Comparison of ENCODE assay signal across 33 cellular contexts in genomic region chr19:40927567-40927966, GRCh38. TPM values are rescaled to one million over a fixed set of nuclear protein-coding genes. Genes with fewer than 3 reads are reported as not detected.
"Had no signal": no experiment of that assay in that cellular context is flagged by ENCODE, and none has a peak within 500 bp of the region (broad histone marks: within the 10 kb centered on the region; RNA-seq: fewer than 3 reads in every experiment).

No MANE protein-coding gene starts in this region.

- H3K27ac ChIP-seq: ascending aorta, cardiac muscle cell, VCaP had no signal

- H3K36me3 ChIP-seq: ascending aorta, cardiac muscle cell had no signal

- H3K27me3 ChIP-seq: ascending aorta, cardiac muscle cell had no signal

- H3K4me3 ChIP-seq: ascending aorta, cardiac muscle cell had no signal

- H3K9me3 ChIP-seq: ascending aorta had no signal

- ATAC-seq: activated CD4-positive, alpha-beta T cell treated with anti-CD3 and anti-CD28 coated beads for 36 hours; activated CD4-positive, CD25-positive, alpha-beta regulatory T cell treated with anti-CD3 and anti-CD28 coated beads, Interleukin-2, amount 50 U/mL, for 24 hours; activated CD8-positive, alpha-beta memory T cell treated with anti-CD3 and anti-CD28 coated beads, Interleukin-2, amount 10 ng/mL, durations not matched to agents 7 days and 5 days; activated CD8-positive, alpha-beta T cell treated with anti-CD3 and anti-CD28 coated beads, Interleukin-2, amount 10 ng/mL, durations not matched to agents 7 days and 5 days; activated naive CD8-positive, alpha-beta T cell treated with anti-CD3 and anti-CD28 coated beads, Interleukin-2, amount 50 U/mL, for 24 hours had no signal

- DNase-seq: activated B cell treated with CpG ODN at 0.5 μM for 24 hours; activated CD4-positive, alpha-beta memory T cell treated with anti-CD3 and anti-CD28 coated beads, Interleukin-2, amount 10 ng/mL, durations not matched to agents 7 days and 5 days; activated CD4-positive, alpha-beta T cell treated with anti-CD3 and anti-CD28 coated beads for 1 hour; activated CD4-positive, alpha-beta T cell treated with anti-CD3 and anti-CD28 coated beads for 36 hours; activated CD4-positive, alpha-beta T cell treated with anti-CD3 and anti-CD28 coated beads for 48 hours; activated CD4-positive, alpha-beta T cell treated with anti-CD3 and anti-CD28 coated beads, Interleukin-2, amount 10 ng/mL, durations not matched to agents 7 days and 5 days; activated CD4-positive, alpha-beta T cell treated with anti-CD3 and anti-CD28 coated beads, Interleukin-2, amount 50 U/mL, for 48 hours; activated CD8-positive, alpha-beta memory T cell treated with anti-CD3 and anti-CD28 coated beads for 24 hours; activated CD8-positive, alpha-beta memory T cell treated with anti-CD3 and anti-CD28 coated beads, Interleukin-2, amount 10 ng/mL, durations not matched to agents 7 days and 5 days; activated CD8-positive, alpha-beta memory T cell treated with anti-CD3 and anti-CD28 coated beads, Interleukin-2, amount 50 U/mL, for 48 hours; activated CD8-positive, alpha-beta T cell treated with anti-CD3 and anti-CD28 coated beads, Interleukin-2, amount 10 ng/mL, durations not matched to agents 7 days and 5 days; activated effector memory CD4-positive, alpha-beta T cell treated with Interleukin-2 at 50 U/mL for 16 hours; activated gamma-delta T cell; activated naive CD4-positive, alpha-beta T cell treated with anti-CD3 and anti-CD28 coated beads, Interleukin-2, amount 10 ng/mL, durations not matched to agents 7 days and 5 days; activated naive CD4-positive, alpha-beta T cell treated with Interleukin-2 at 50 U/mL for 16 hours; activated naive CD8-positive, alpha-beta T cell treated with anti-CD3 and anti-CD28 coated beads, Interleukin-2, amount 10 ng/mL, durations not matched to agents 7 days and 5 days; activated naive CD8-positive, alpha-beta T cell treated with anti-CD3 and anti-CD28 coated beads, Interleukin-2, amount 50 U/mL, for 24 hours; activated T-cell treated with anti-CD3 and anti-CD28 coated beads, Interleukin-2, amount 50 U/mL, for 24 hours; activated T-cell treated with anti-CD3 and anti-CD28 coated beads, Interleukin-2, amount 50 U/mL, for 48 hours; amygdala; anterior cingulate cortex; caudate nucleus; cerebellar nuclear complex; SW 1271; T-helper 1 cell; T-helper 2 cell; T-helper 9 cell had no signal

- H3K4me1 ChIP-seq: ascending aorta had no signal

RNA-seq across cellular contexts. Expression of gene CYP2A7, which starts 45.5 kb away (rescaled TPM):
- total RNA-seq: activated B cell treated with CpG ODN at 0.5 μM for 24 hours; activated CD4-positive, alpha-beta memory T cell treated with anti-CD3 and anti-CD28 coated beads, Interleukin-2, amount 10 ng/mL, durations not matched to agents 7 days and 5 days; activated CD4-positive, alpha-beta T cell treated with anti-CD3 and anti-CD28 coated beads for 36 hours; activated CD4-positive, alpha-beta T cell treated with anti-CD3 and anti-CD28 coated beads, Interleukin-2, amount 10 ng/mL, durations not matched to agents 7 days and 5 days; activated CD8-positive, alpha-beta memory T cell treated with anti-CD3 and anti-CD28 coated beads, Interleukin-2, amount 10 ng/mL, durations not matched to agents 7 days and 5 days; activated CD8-positive, alpha-beta T cell treated with anti-CD3 and anti-CD28 coated beads, Interleukin-2, amount 10 ng/mL, durations not matched to agents 7 days and 5 days; activated naive CD8-positive, alpha-beta T cell treated with anti-CD3 and anti-CD28 coated beads, Interleukin-2, amount 10 ng/mL, durations not matched to agents 7 days and 5 days; activated T-helper 2 cell treated with anti-CD3 and anti-CD28 coated beads, Interferon-gamma antibody, Interleukin-2, Interleukin-4, amounts not matched to agents 10 μg/mL and 5 μg/mL and 100 μg/mL, durations not matched to agents 14 hours and 24 hours and 36 hours; ascending aorta; bronchial epithelial cell; cardiac muscle cell had no signal
